34 cellular contexts compared by ENCODE assay signal in the genomic region with DNA sequence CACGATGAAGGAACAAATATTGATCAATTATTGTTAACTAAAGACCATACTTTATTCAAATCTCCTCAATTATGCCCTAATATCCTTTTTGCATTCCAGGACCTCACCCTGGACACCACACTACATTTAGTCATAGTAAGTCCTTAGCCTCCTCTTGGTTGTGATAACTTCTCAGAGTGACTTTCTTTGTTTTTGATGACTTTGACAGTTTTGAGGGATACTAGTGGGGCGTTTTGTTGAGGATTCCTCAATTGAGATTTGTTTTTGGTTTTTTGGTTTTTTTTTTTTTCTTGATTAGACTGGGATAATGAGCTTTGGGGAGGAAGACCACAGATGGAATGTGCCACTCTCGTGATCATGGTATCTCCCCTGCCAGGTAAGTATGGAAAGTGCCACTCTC.
"Had no signal": no experiment of that assay in that cellular context is flagged by ENCODE, and none has a peak within 500 bp of the region (broad histone marks: within the 10 kb centered on the region; RNA-seq: fewer than 3 reads in every experiment).

No MANE protein-coding gene starts in this region.

- H3K9me3 ChIP-seq: MG63 had no signal

- H3K36me3 ChIP-seq: MG63 had no signal

- H3K4me3 ChIP-seq: MG63 had no signal

- DNase-seq: Karpas-422, Kasumi-1, MG63, MM.1S, MV-4-11, NCI-H1048, NCI-H1092, NCI-H1092 treated with DMSO at 0.1 percent for 48 hours, NCI-H1105, NCI-H1105 treated with DMSO at 0.1 percent for 48 hours, NCI-H1417, NCI-H1417 treated with DMSO at 0.1 percent for 48 hours, NCI-H1436, NCI-H1436 treated with DMSO at 0.1 percent for 48 hours, NCI-H146, NCI-H1694, NCI-H1694 treated with DMSO at 0.1 percent for 48 hours, NCI-H187, NCI-H187 treated with DMSO at 0.1 percent for 48 hours, NCI-H1930, NCI-H2029, NCI-H2029 treated with DMSO at 0.1 percent for 48 hours, NCI-H2081, NCI-H2081 treated with DMSO at 0.1 percent for 48 hours, NCI-H2107, NCI-H2171, NCI-H2171 treated with DMSO at 0.1 percent for 48 hours, NCI-H2227 treated with DMSO at 0.1 percent for 48 hours, NCI-H226, NCI-H345, NCI-H446, NCI-H446 treated with DMSO at 0.1 percent for 48 hours, NCI-H510A, NCI-H510A treated with DMSO at 0.1 percent for 48 hours had no signal

- H3K27me3 ChIP-seq: MG63 had no signal
